In the genomic region with DNA sequence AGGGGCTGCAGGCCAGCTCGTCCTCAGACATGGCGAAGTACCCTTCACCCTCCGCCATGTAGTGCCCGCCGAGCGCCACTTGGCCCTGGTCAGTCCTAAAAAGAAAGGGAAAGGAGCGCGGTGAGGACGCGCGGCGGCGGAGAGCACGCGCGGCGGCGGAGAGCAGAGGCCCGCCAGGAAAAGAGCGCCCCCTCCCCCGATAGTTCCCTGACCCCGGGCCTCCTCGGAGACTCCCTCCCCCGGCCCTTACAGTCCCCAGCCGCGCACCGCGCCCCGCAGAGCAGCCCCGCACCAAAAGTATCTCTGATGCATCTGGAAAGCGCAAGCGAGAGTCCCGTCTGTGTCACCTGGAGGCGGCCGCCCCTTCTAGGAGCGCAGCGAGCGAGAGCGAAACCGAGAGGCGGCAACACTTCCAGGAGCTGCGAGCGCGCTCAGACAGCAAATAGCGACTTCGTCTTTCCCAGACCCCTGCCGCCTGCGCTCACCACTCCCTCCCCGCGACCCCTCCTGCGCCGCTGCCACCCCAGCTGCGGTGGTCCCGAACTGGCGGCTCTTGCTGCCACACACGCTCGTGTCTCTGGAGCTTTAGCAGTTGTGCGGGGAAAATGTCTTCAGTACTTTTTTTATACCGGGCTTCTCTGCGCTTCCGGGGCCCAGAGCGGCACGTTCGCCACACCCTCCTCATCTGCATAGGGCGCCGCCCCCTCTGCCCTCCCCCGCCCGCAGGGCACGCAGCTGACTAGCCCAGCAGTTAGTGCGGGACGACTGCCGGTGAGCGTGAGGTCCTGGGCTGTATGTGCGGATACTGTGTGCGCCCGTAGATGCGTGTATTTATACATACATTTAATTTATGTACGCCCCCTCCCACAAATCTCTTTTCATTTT, we compare ENCODE assay signal across 8 cellular contexts. TPM values are rescaled to one million over a fixed set of nuclear protein-coding genes. Genes with fewer than 3 reads are reported as not detected.
DNase-seq lines count a peak whose midpoint lies in the region; ATAC-seq and TF ChIP-seq lines count a peak whose summit lies in the region.

A gene (minus strand): TSS at position 598 of the 885 bp plus-strand sequence. CDS start 540 bp downstream, at position 58.

- peak; percentile 83 for DNase-seq in ACHN
- peak; percentile 30 to 78 for DNase-seq in NCI-H446 (lab: John Stamatoyannopoulos, UW)
- DNase-seq in activated CD4-positive, alpha-beta T cell treated with anti-CD3 and anti-CD28 coated beads for 48 hours, result peak; percentile 86
- DNase-seq in choroid plexus epithelial cell (ENCODE audit: low read depth), result peak; percentile 95
- DNase-seq in left colon, result peak; percentile 94 to 96
- peak; percentile 66 to 74 for DNase-seq in stimulated activated CD4-positive, alpha-beta T cell treated with anti-CD3 and anti-CD28 coated beads, Interleukin-1b, Interleukin-23, amount 100 ng/mL, for 4 hours (ENCODE audit: low read depth in 2 of 2)

- peak; percentile 21 for TF ChIP-seq CTCF in choroid plexus epithelial cell (conservative IDR thresholded peaks at IDR 0.05; ENCODE audit: low read depth, low read length)

- H3K4me3 ChIP-seq in choroid plexus epithelial cell (ENCODE audit: low read depth, low read length), result peak within 1 kb of the TSS; percentile 97

- intact Hi-C loops in left colon (cut with DNase I, micrococcal nuclease), result loop anchor here in 1 of 2 donors (5.0 to 10.0 kb wide), 3 partner anchors 1148 to 1618 kb away; no protein-coding TSS in a partner anchor

- ATAC-seq in GM18873 (IDR thresholded peaks at IDR 0.05; ENCODE audit: low FRiP score, unreplicated experiment) (peak; percentile 78), HG03103 (IDR thresholded peaks at IDR 0.05; ENCODE audit: low read depth, unreplicated experiment) (peak; percentile 59), left colon (peak; percentile 81)

- in situ Hi-C loops in ACHN (cut with HindIII; ENCODE audit: low pct_ligation_motif_present, low pct_unique_long_range_greater_than_20kb, low sequenced_read_pairs), result no loop called here

RNA-seq across cellular contexts. Expression of the gene that starts here (rescaled TPM):
- 10 to 100 TPM; 26.3 to 29.3 TPM for total RNA-seq in left colon

Comparison
In these comparisons a context has a peak if more than half of its experiments do, and no peak if none do; other contexts are left out.
1. Peak in every context shown above with its lines: DNase-seq, ATAC-seq and H3K4me3 ChIP-seq.